In the genomic region with DNA sequence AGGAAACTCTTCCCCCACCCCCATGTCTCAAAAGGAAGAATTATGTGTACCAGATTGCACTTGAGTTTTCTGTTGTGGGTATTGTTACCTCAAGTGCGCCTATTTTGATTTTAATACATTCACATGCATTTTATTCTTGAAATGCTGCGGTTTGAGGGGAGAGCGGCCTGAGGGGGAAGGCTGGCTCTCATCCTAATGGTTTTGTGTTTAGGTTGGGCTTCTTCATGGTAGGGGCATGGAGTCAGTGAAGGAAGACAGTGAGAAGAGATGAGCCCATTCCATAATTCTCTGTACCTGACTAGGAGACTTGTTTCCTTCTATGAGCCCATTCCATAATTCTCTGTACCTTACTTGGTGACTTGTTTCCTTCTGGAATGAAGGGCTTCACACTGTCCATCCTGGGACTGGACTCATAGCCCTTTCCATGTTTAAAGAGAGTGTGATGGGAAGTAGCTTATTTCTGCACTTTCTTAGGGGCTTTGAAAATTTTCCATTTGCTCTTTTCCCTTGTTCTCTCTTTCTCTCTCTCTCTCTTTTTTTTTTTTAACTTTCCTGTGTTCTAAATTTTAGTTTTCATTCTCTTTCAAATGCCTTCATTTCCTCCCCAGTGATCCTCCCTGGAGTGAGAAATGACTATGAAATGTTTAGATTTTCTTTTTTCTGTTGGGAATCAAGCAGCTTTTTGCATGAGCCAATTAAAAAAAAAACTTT, we compare ENCODE assay signal across 10 cellular contexts. TPM values are rescaled to one million over a fixed set of nuclear protein-coding genes. Genes with fewer than 3 reads are reported as not detected.
DNase-seq lines count a peak whose midpoint lies in the region; ATAC-seq, FAIRE-seq and TF ChIP-seq lines count a peak whose summit lies in the region.
"Had no signal": no experiment of that assay in that cellular context is flagged by ENCODE, and none has a peak within 500 bp of the region (broad histone marks: within the 10 kb centered on the region; RNA-seq: fewer than 3 reads in every experiment).

No MANE protein-coding gene starts in this region.

- TF ChIP-seq CTCF in brain (conservative IDR thresholded peaks at IDR 0.05) (no peak), adrenal gland (IDR thresholded peaks at IDR 0.05) (no peak), GM10266 (IDR thresholded peaks at IDR 0.05; ENCODE audit: control insufficient read depth, insufficient read depth, low read depth, missing control alignments) (no peak)

- no peak overlapping the region for H3K9ac ChIP-seq in BLaER1

- H3K27me3 Mint-ChIP-seq in brain (peaks cover 36% of the 10 kb centered on the region), naive B cell (peaks cover 31 to 52% (median 52%) of the 10 kb centered on the region in 3 donors)

- H3K4me1 Mint-ChIP-seq in brain (peaks cover 50% of the 10 kb centered on the region), naive B cell (peaks cover 16 to 20% (median 20%) of the 10 kb centered on the region in 3 donors)

- H3K27me3 ChIP-seq in BLaER1 (peaks cover 64% of the 10 kb centered on the region), adrenal gland (peaks cover 14% of the 10 kb centered on the region)

- H3K9me3 ChIP-seq in BLaER1 (no peaks in the 10 kb centered on the region), adrenal gland (replicated peaks in 1 of 3) (no peaks in the 10 kb centered on the region)
- H3K9me3 ChIP-seq: HAP-1 had no signal

- H3K27ac ChIP-seq in BLaER1 (no peak overlapping the region), adrenal gland (peak overlapping the region in 1 of 5 donors; percentile 57)

- H3K27ac Mint-ChIP-seq in brain (peak overlapping the region; percentile 83 to 97 (median 94)), naive B cell (peak overlapping the region in 1 of 6 donors; percentile 75)

- FAIRE-seq in GM12892 (lab: Jason Lieb, UNC) = peak; percentile 42

- peak overlapping the region; percentile 100 for H3K4me2 ChIP-seq in BLaER1

- no peak for TF ChIP-seq POLR2A in GM12892 (IDR thresholded peaks at IDR 0.05; ENCODE audit: low read depth, low read length)
- no peak for TF ChIP-seq POLR2A in adrenal gland (IDR thresholded peaks at IDR 0.05)

- peaks cover 27% of the 10 kb centered on the region for H3K4me1 ChIP-seq in BLaER1
- peaks cover 17% of the 10 kb centered on the region in 2 donors for H3K4me1 ChIP-seq in adrenal gland (replicated peaks in 1 of 2)

- H3K4me3 Mint-ChIP-seq in brain (peak overlapping the region; percentile 86 to 95 (median 92)), naive B cell (peak overlapping the region in 7 of 8 donors; percentile 84 to 92 (median 87))

- peak overlapping the region; percentile 88; the same call in 1 of the 2 replicates for H3K4me3 ChIP-seq in BLaER1
- H3K4me3 ChIP-seq in adrenal gland = no peak overlapping the region

- H3K36me3 ChIP-seq in BLaER1 = peaks cover 6% of the 10 kb centered on the region; the same call in 1 of the 2 replicates
- H3K36me3 ChIP-seq in adrenal gland (replicated peaks in 1 of 2) = no peaks in the 10 kb centered on the region
- H3K36me3 ChIP-seq: HAP-1 had no signal

- WGBS in adrenal gland, 4 donors = 76 to 84% (median 82%) methylated on average over 3 of the region's 3 CpGs

- ATAC-seq in naive B cell (ENCODE audit: low read depth in 2 of 2) = no peak

- no peaks in the 10 kb centered on the region for H3K9me3 Mint-ChIP-seq in brain
- H3K9me3 Mint-ChIP-seq in naive B cell = no peaks in the 10 kb centered on the region

- peaks cover 60% of the 10 kb centered on the region for H4K20me1 ChIP-seq in BLaER1

- intact Hi-C loops in adrenal gland (cut with DNase I) = no loop called here

- DNase-seq in GM12892 (ENCODE audit: insufficient read length) (no peak), naive B cell (no peak), adrenal gland (no peak), OCI-M1 (lab: John Stamatoyannopoulos, UW) (no peak), NAMALWA (ENCODE audit: low spot score) (no peak), GM10266 (ENCODE audit: extremely low spot score) (no peak)
- DNase-seq: activated CD4-positive, alpha-beta T cell treated with anti-CD3 and anti-CD28 coated beads, Interleukin-2, amount 50 U/mL, for 48 hours had no signal

- H3K36me3 Mint-ChIP-seq in brain = peaks cover 37% of the 10 kb centered on the region
- H3K36me3 Mint-ChIP-seq in naive B cell = no peaks in the 10 kb centered on the region

RNA-seq across cellular contexts. Expression of gene AK4, which starts 1.9 kb away (rescaled TPM):
- polyA plus RNA-seq in GM12892 (2012; ENCODE audit: missing spikeins) = 157 TPM
- polyA plus RNA-seq in brain (ENCODE audit: insufficient read depth, low read depth, low replicate concordance) (7.2 TPM), naive B cell (ENCODE audit: low read depth in 6 of 6) (under 1 TPM in 3 of 6 donors, not detected in 3; 0.04 to 0.33 (median 0.26) TPM), adrenal gland (1 to 10 TPM in 2 of 3 donors, under 1 TPM in 1; 0.80 to 3.6 (median 1.4) TPM)
- 10 to 100 TPM in 1 of 8 donors, 1 to 10 TPM in 7; 1.4 to 12.4 (median 4.0) TPM for total RNA-seq in adrenal gland
